In genomic region chr3:77837626-77838025, GRCh38 we compare ENCODE assay signal across 20 cellular contexts.
"Had no signal": no experiment of that assay in that cellular context is flagged by ENCODE, and none has a peak within 500 bp of the region (broad histone marks: within the 10 kb centered on the region; RNA-seq: fewer than 3 reads in every experiment).

No MANE protein-coding gene starts in this region.

- H3K4me1 ChIP-seq: gastrocnemius medialis, lower lobe of right lung, psoas muscle, tibial nerve, upper lobe of left lung had no signal

- H3K36me3 ChIP-seq: gastrocnemius medialis, lower lobe of right lung, ovary, thoracic aorta, tibial nerve, upper lobe of left lung had no signal

- ATAC-seq: gastrocnemius medialis; left ventricle myocardium superior; lower lobe of right lung; natural killer cell; psoas muscle; right cardiac atrium; stimulated activated naive B cell treated with anti-CD40 and anti-IgM and Interleukin-4, amounts not matched to agents 10 μg/mL and 1 μg/mL and 100 μg/mL, for 72 hours had no signal

- H3K4me3 ChIP-seq: gastrocnemius medialis, lower lobe of right lung, ovary, psoas muscle, skin epidermis, thoracic aorta, tibial nerve, upper lobe of left lung had no signal

- DNase-seq: cortex of kidney; effector CD4-positive, alpha-beta T cell; foreskin fibroblast; gastrocnemius medialis; head of caudate nucleus; left ventricle myocardium superior; lower lobe of right lung; natural killer cell; occipital lobe; ovary; posterior cingulate gyrus; psoas muscle; right cardiac atrium; stimulated activated CD4-positive, alpha-beta T cell treated with anti-CD3 and anti-CD28 coated beads, Interleukin-15, amount 100 ng/mL, for 24 hours; stimulated activated CD4-positive, alpha-beta T cell treated with anti-CD3 and anti-CD28 coated beads, Interleukin-2, amount 100 ng/mL, for 48 hours; stimulated activated naive B cell treated with anti-CD40 and anti-IgM and Interleukin-4, amounts not matched to agents 10 μg/mL and 1 μg/mL and 100 μg/mL, for 72 hours; upper lobe of left lung had no signal

- H3K27me3 ChIP-seq: gastrocnemius medialis, ovary, tibial nerve, upper lobe of left lung had no signal

- H3K9me3 ChIP-seq: gastrocnemius medialis, ovary, thoracic aorta had no signal

- H3K27ac ChIP-seq: gastrocnemius medialis, lower lobe of right lung, ovary, psoas muscle, skin epidermis, thoracic aorta, tibial nerve, upper lobe of left lung had no signal
